20 cellular contexts compared by ENCODE assay signal in the genomic region with DNA sequence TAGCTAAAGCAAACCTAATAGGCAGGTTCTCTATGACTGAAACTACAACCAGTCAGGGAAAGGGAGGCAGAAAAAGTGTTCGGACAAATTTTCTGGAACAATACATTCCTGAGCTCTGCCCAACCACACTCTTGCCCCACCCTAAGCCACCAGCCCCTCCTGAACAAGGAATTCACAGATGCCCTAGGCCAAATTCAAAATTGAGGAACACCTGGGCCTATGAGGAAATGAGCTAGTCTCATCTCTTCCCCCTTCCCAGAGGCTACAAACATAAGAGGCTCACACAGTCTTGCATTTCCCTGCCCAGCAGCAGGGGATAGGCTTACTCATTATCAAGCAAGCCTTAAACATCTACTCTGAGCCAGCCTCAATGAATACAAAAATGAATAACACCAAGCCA.
DNase-seq lines count a peak whose midpoint lies in the region; ATAC-seq and TF ChIP-seq lines count a peak whose summit lies in the region.
"Had no signal": no experiment of that assay in that cellular context is flagged by ENCODE, and none has a peak within 500 bp of the region (broad histone marks: within the 10 kb centered on the region; RNA-seq: fewer than 3 reads in every experiment).

No MANE protein-coding gene starts in this region.

- no peak overlapping the region for H3K4me3 ChIP-seq in astrocyte of the spinal cord (ENCODE audit: low read depth, low read length)
- H3K4me3 ChIP-seq: GM23338 had no signal

- DNase-seq in A172 (ENCODE audit: low spot score) = peak; percentile 4
- DNase-seq in MV-4-11 (lab: John Stamatoyannopoulos, UW) = peak; percentile 4
- DNase-seq in astrocyte of the spinal cord (ENCODE audit: low read depth, low spot score) = peak; percentile 45
- peak; percentile 80 for DNase-seq in islet precursor cell
- no peak for DNase-seq in DMS79 (lab: John Stamatoyannopoulos, UW)
- DNase-seq in DMS53 (lab: John Stamatoyannopoulos, UW) = no peak
- no peak for DNase-seq in stimulated activated CD4-positive, alpha-beta T cell treated with anti-CD3 and anti-CD28 coated beads, Interleukin-4, amount 100 ng/mL, for 4 hours
- DNase-seq: activated CD4-positive, alpha-beta memory T cell treated with anti-CD3 and anti-CD28 coated beads for 36 hours; activated naive CD4-positive, alpha-beta T cell; activated T-cell treated with anti-CD3 and anti-CD28 coated beads for 4 hours; dermis blood vessel endothelial cell; hippocampal formation; KG1; kidney; NCI-H187 treated with DMSO at 0.1 percent for 48 hours; Right ventricle myocardium superior; small intestine; stimulated activated naive B cell treated with anti-CD40 and anti-IgM and Interleukin-4, amounts not matched to agents 10 μg/mL and 1 μg/mL and 100 μg/mL, for 72 hours had no signal

- no peak for TF ChIP-seq CTCF in astrocyte of the spinal cord (IDR thresholded peaks at IDR 0.05; ENCODE audit: low read depth, low read length)

- in situ Hi-C loops in astrocyte of the spinal cord (cut with HindIII; ENCODE audit: low sequenced_read_pairs) = no loop called here

- no peak for ATAC-seq in HG02870 (IDR thresholded peaks at IDR 0.05; ENCODE audit: unreplicated experiment)
- ATAC-seq: GM23338; stimulated activated naive B cell treated with anti-CD40 and anti-IgM and Interleukin-4, amounts not matched to agents 10 μg/mL and 1 μg/mL and 100 μg/mL, for 72 hours had no signal

Comparison
In these comparisons a context has a peak if more than half of its experiments do, and no peak if none do; other contexts are left out.
1. DNase-seq: peak in A172 (single experiment), MV-4-11 (single experiment), astrocyte of the spinal cord (single experiment) and islet precursor cell (single experiment); none in DMS79 (single experiment), DMS53 (single experiment) and stimulated activated CD4-positive, alpha-beta T cell treated with anti-CD3 and anti-CD28 coated beads, Interleukin-4, amount 100 ng/mL, for 4 hours (0 of 2).